Comparison of ENCODE assay signal across 20 cellular contexts in the genomic region with DNA sequence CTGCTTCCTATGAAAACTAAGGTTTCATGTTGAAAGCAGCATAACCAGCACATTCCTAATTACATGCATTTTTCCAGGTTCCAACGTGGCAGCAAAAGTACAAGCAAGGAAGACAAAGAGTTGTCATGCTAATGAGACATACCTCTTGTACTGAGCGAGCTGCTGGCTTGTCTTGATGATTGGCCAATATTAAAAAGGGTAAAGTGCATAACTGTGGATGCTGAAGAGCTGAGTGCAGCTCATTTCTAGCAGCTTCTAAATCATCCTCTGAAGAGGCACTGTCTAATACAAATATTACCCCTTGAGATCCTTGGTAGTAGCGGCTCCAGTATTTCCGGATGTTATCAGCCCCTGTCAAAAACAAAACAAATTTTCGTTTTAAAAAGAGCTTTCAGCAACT.
A peak's percentile ranks its signal among the peaks of the same experiment; 100 is the strongest.
DNase-seq lines count a peak whose midpoint lies in the region; ATAC-seq, FAIRE-seq and TF ChIP-seq lines count a peak whose summit lies in the region.
"Had no signal": no experiment of that assay in that cellular context is flagged by ENCODE, and none has a peak within 500 bp of the region (broad histone marks: within the 10 kb centered on the region; RNA-seq: fewer than 3 reads in every experiment).

No MANE protein-coding gene starts in this region.

- no peaks in the 10 kb centered on the region for H3K27me3 Mint-ChIP-seq in mesothelial cell of epicardium (ENCODE audit: low read depth)
- no peaks in the 10 kb centered on the region for H3K27me3 Mint-ChIP-seq in activated CD8-positive, alpha-beta memory T cell treated with anti-CD3 and anti-CD28 coated beads, Interleukin-2, amount 10 ng/mL, durations not matched to agents 7 days and 5 days
- H3K27me3 Mint-ChIP-seq: CD4-positive, alpha-beta T cell had no signal

- no peak overlapping the region for H2AK5ac ChIP-seq in H1 (ENCODE audit: low read depth, low read length)

- no peak for TF ChIP-seq CTCF in H1 (IDR thresholded peaks at IDR 0.05; ENCODE audit: control extremely low read depth in 1 of 3, insufficient read depth in 1 of 3, low read depth in 1 of 3, low read length in 3 of 3)
- TF ChIP-seq CTCF in mesothelial cell of epicardium (IDR thresholded peaks at IDR 0.05; ENCODE audit: unreplicated experiment), result no peak
- no peak for TF ChIP-seq CTCF in coronary artery (IDR thresholded peaks at IDR 0.05)

- POLR2A ChIA-PET in H1 (lab: Charles Lee; ENCODE audit: partially characterized antibody), result no interaction called here

- H3K56ac ChIP-seq in H1 (replicated peaks; ENCODE audit: insufficient read length, low read depth, low read length), result no peak overlapping the region

- H3K36me3 ChIP-seq in H1 (ENCODE audit: control insufficient read depth in 2 of 4, insufficient read depth in 4 of 4, low read length in 3 of 4), result no peaks in the 10 kb centered on the region

- H3K36me3 Mint-ChIP-seq in mesothelial cell of epicardium, result no peaks in the 10 kb centered on the region
- no peaks in the 10 kb centered on the region for H3K36me3 Mint-ChIP-seq in activated CD8-positive, alpha-beta memory T cell treated with anti-CD3 and anti-CD28 coated beads, Interleukin-2, amount 10 ng/mL, durations not matched to agents 7 days and 5 days

- H3K4me1 ChIP-seq in H1 (replicated peaks in 1 of 4; ENCODE audit: control insufficient read depth in 3 of 4, insufficient read depth in 4 of 4, low read length in 3 of 4), result peaks cover 0 to 2% (median 0%) of the 10 kb centered on the region in 4 experiments; a peak in 1 of 7 replicates
- H3K4me1 ChIP-seq: Caco-2 had no signal

- H3K27me3 ChIP-seq in H1 (replicated peaks in 1 of 4; ENCODE audit: control insufficient read depth in 3 of 4, extremely low read depth in 1 of 4, insufficient read depth in 3 of 4, low read length in 3 of 4), result no peaks in the 10 kb centered on the region

- peaks cover 13% of the 10 kb centered on the region for H3K4me1 Mint-ChIP-seq in mesothelial cell of epicardium
- H3K4me1 Mint-ChIP-seq in activated CD8-positive, alpha-beta memory T cell treated with anti-CD3 and anti-CD28 coated beads, Interleukin-2, amount 10 ng/mL, durations not matched to agents 7 days and 5 days, result no peaks in the 10 kb centered on the region

- H3K79me2 ChIP-seq in H1 (ENCODE audit: control insufficient read depth in 1 of 2, insufficient read depth in 2 of 2, low read length in 2 of 2), result no peaks in the 10 kb centered on the region

- 78% methylated on average over 5 of the region's 5 CpGs; no CpG with 5 or more reads in 1 of the 2 experiments for WGBS in H1 (ENCODE audit: extremely low coverage in 1 of 2, insufficient coverage in 1 of 2, insufficient read length in 1 of 2, insufficient replicate concordance in 2 of 2, low coverage in 1 of 2, low lambda C conversion rate in 2 of 2, missing lambda C conversion rate in 1 of 2), 2 experiments

- no peak overlapping the region for H3K4me2 ChIP-seq in H1 (ENCODE audit: insufficient read depth in 1 of 2, low read depth in 2 of 2, low read length in 2 of 2)

- H3K27ac Mint-ChIP-seq in mesothelial cell of epicardium, result peak overlapping the region; percentile 56
- H3K27ac Mint-ChIP-seq in activated CD8-positive, alpha-beta memory T cell treated with anti-CD3 and anti-CD28 coated beads, Interleukin-2, amount 10 ng/mL, durations not matched to agents 7 days and 5 days, result no peak overlapping the region
- H3K27ac Mint-ChIP-seq: CD4-positive, alpha-beta T cell had no signal

- FAIRE-seq in H1 (lab: Jason Lieb, UNC) (peak; percentile 50), islet of Langerhans (lab: Jason Lieb, UNC) (peak; percentile 55)
- FAIRE-seq: A204.1, D721Med, G401.6, GM12891, GM18507, H54 had no signal

- no peak overlapping the region; the same call in 1 of the 2 replicates for H4K8ac ChIP-seq in H1 (ENCODE audit: extremely low read depth, insufficient read depth, low read length)

- H3K23ac ChIP-seq in H1 (ENCODE audit: insufficient read length), result no peak overlapping the region

- H4K20me1 ChIP-seq in H1 (replicated peaks in 1 of 2; ENCODE audit: control insufficient read depth in 1 of 2, insufficient read depth in 2 of 2, low read length in 2 of 2), result no peaks in the 10 kb centered on the region

- TF ChIP-seq RAD21 in H1 (IDR thresholded peaks at IDR 0.05 in 1 of 2, conservative IDR thresholded peaks at IDR 0.05 in 1 of 2; ENCODE audit: low read depth in 2 of 2, low read length in 2 of 2), result no peak

- no peak for TF ChIP-seq EP300 in H1 (IDR thresholded peaks at IDR 0.05; ENCODE audit: borderline replicate concordance in 1 of 2, low read depth in 2 of 2, low read length in 2 of 2)

- H2BK5ac ChIP-seq in H1 (ENCODE audit: low read depth, low read length), result no peak overlapping the region

- H2BK12ac ChIP-seq in H1 (ENCODE audit: low read depth, low read length), result no peak overlapping the region

- H3K9me3 ChIP-seq in H1 (ENCODE audit: insufficient read depth in 2 of 2, low read depth in 1 of 2, low read length in 1 of 2), result no peaks in the 10 kb centered on the region
- H3K9me3 ChIP-seq: Caco-2 had no signal

- H3K79me1 ChIP-seq in H1 (ENCODE audit: low read depth, low read length), result no peaks in the 10 kb centered on the region

- no peak overlapping the region for H2BK15ac ChIP-seq in H1 (ENCODE audit: low read length)

- no peak overlapping the region for H3K14ac ChIP-seq in H1 (ENCODE audit: insufficient read length)

- no peak for ATAC-seq in activated CD8-positive, alpha-beta memory T cell treated with anti-CD3 and anti-CD28 coated beads, Interleukin-2, amount 10 ng/mL, durations not matched to agents 7 days and 5 days

- no peak overlapping the region for H3K4me3 Mint-ChIP-seq in mesothelial cell of epicardium
- H3K4me3 Mint-ChIP-seq in activated CD8-positive, alpha-beta memory T cell treated with anti-CD3 and anti-CD28 coated beads, Interleukin-2, amount 10 ng/mL, durations not matched to agents 7 days and 5 days, result no peak overlapping the region
- H3K4me3 Mint-ChIP-seq: CD4-positive, alpha-beta T cell had no signal

- H3K4me3 ChIP-seq in H1 (ENCODE audit: extremely low read depth in 1 of 4, insufficient read depth in 2 of 4, low read depth in 3 of 4, low read length in 4 of 4), result no peak overlapping the region
- no peak overlapping the region for H3K4me3 ChIP-seq in coronary artery
- H3K4me3 ChIP-seq: GM23248 had no signal

- no peak overlapping the region for H3K18ac ChIP-seq in H1 (ENCODE audit: extremely low read depth, low read length)

- DNase-seq in H1 (ENCODE audit: low read depth in 1 of 2, low spot score in 2 of 2) (no peak), mesothelial cell of epicardium (ENCODE audit: low spot score in 2 of 2, unreplicated experiment in 2 of 2) (no peak), coronary artery (ENCODE audit: low spot score) (no peak)
- DNase-seq in activated CD8-positive, alpha-beta memory T cell treated with anti-CD3 and anti-CD28 coated beads, Interleukin-2, amount 10 ng/mL, durations not matched to agents 7 days and 5 days, result no peak
- no peak for DNase-seq in activated CD4-positive, alpha-beta T cell treated with anti-CD3 and anti-CD28 coated beads, Interleukin-2, amount 50 U/mL, for 4 hours
- DNase-seq: ACHN; AML-193; Caco-2; CD4-positive, alpha-beta T cell; GM23248; HCEC 1CT had no signal

- H2BK120ac ChIP-seq in H1 (replicated peaks; ENCODE audit: low read depth, low read length), result no peak overlapping the region

- no peak overlapping the region for H4K91ac ChIP-seq in H1 (replicated peaks; ENCODE audit: insufficient read length, low read length)

- H2AFZ ChIP-seq in H1 (ENCODE audit: low read length), result no peak overlapping the region
- H2AFZ ChIP-seq: GM23248 had no signal

- no peak overlapping the region for H2BK20ac ChIP-seq in H1 (ENCODE audit: low read length)

- H3K9ac ChIP-seq in H1 (replicated peaks in 1 of 4; ENCODE audit: extremely low read depth in 1 of 4, low read depth in 3 of 4, low read length in 3 of 4), result no peak overlapping the region
- H3K9ac ChIP-seq: GM23248 had no signal

- CTCF ChIA-PET in H1 (lab: Charles Lee; ENCODE audit: partially characterized antibody), result no interaction called here
- CTCF ChIA-PET in activated CD8-positive, alpha-beta memory T cell treated with anti-CD3 and anti-CD28 coated beads, Interleukin-2, amount 10 ng/mL, durations not matched to agents 7 days and 5 days (lab: Charles Lee), result no interaction called here

- no peak overlapping the region for H4K5ac ChIP-seq in H1 (ENCODE audit: insufficient read length, low read depth, low read length)

- H3K27ac ChIP-seq in H1 (ENCODE audit: low read depth, low read length) (no peak overlapping the region), coronary artery (no peak overlapping the region)
- H3K27ac ChIP-seq: C4-2B, GM23248, HL-60 had no signal

- TF ChIP-seq POLR2A in H1 (IDR thresholded peaks at IDR 0.05; ENCODE audit: control extremely low read depth in 1 of 2, low read depth in 2 of 2, low read length in 2 of 2), result no peak

- no peak overlapping the region for H3K4ac ChIP-seq in H1 (replicated peaks; ENCODE audit: insufficient read length, low read depth, low read length)

- H3K9me3 Mint-ChIP-seq in mesothelial cell of epicardium, result no peaks in the 10 kb centered on the region
- no peaks in the 10 kb centered on the region for H3K9me3 Mint-ChIP-seq in activated CD8-positive, alpha-beta memory T cell treated with anti-CD3 and anti-CD28 coated beads, Interleukin-2, amount 10 ng/mL, durations not matched to agents 7 days and 5 days (ENCODE audit: low read depth)
- H3K9me3 Mint-ChIP-seq: CD4-positive, alpha-beta T cell had no signal

- no peaks in the 10 kb centered on the region for H3K23me2 ChIP-seq in H1 (ENCODE audit: low read depth, low read length)

TF ChIP-seq in H1, 55 proteins besides CTCF, POLR2A, EP300 and RAD21 (continues in another document):
- TF ChIP-seq, protein P1, sequence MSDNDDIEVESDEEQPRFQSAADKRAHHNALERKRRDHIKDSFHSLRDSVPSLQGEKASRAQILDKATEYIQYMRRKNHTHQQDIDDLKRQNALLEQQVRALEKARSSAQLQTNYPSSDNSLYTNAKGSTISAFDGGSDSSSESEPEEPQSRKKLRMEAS (IDR thresholded peaks at IDR 0.05), result no peak
- TF ChIP-seq SIRT6 (IDR thresholded peaks at IDR 0.05; ENCODE audit: low read length) (no peak), CREB1 (IDR thresholded peaks at IDR 0.05) (no peak), GTF2F1 (IDR thresholded peaks at IDR 0.05; ENCODE audit: borderline replicate concordance, low read depth, low read length) (no peak)
